8 cellular contexts compared by ENCODE assay signal in the genomic region with DNA sequence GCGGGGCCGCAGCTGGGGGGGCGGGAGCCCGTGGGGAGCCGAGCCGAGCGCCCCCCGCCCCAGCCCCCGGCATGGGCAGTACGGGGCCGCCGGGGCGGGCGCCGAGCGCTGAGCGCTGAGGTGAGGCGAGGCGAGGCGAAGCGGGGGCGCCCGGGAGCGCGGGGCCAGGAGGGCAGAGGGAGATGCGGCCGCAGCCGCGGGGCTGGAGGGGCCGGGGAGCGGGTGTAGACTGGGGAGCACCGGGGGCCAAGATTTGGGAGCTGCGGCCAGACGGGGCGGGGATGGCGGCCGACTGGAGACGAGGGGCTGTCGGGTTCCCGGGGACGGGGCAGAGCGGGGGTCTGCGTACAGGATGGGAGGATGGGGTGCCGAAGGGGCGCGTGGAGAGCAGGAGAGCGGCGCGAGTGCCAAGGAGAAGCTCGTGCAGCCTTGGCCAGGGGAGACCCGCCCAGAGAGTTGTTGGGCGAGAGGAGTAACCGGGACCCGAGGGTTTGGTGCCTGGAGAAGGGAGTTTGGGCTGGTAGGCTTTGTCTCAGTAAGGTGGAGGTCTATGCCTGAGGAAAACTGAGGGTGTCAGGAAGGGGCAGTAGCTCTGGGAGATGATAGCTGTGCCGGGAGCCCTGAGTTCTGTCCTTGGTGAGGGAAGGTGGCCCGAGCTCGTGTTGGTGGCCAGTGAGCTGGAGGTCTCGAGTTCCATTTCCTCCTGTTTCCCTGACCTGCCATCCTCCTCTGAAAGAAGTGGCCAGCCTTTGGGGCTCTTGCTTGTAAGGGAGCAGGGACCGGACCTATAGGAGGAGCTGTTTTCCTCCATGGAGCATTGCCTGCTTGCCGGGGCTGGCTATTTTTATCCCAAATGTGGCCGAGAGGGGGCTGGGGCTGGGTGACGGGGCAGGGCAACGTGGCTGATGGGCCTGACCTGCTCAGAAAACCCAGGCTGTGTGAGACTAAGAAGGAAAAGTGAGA. TPM values are rescaled to one million over a fixed set of nuclear protein-coding genes. Genes with fewer than 3 reads are reported as not detected.
DNase-seq lines count a peak whose midpoint lies in the region; ATAC-seq and TF ChIP-seq lines count a peak whose summit lies in the region.

No MANE protein-coding gene starts in this region.

- peaks cover 4% of the 10 kb centered on the region; the same call in 1 of the 2 replicates for H3K36me3 Mint-ChIP-seq in HFFc6 (ENCODE audit: low read depth)

- peak; percentile 45 for ATAC-seq in RWPE2 (ENCODE audit: low read depth)
- ATAC-seq in GM18502 (IDR thresholded peaks at IDR 0.05; ENCODE audit: poor library complexity, unreplicated experiment): no peak
- ATAC-seq in HG03097 (IDR thresholded peaks at IDR 0.05; ENCODE audit: low FRiP score, unreplicated experiment): no peak

- WGBS in mammary epithelial cell (ENCODE audit: low coverage, missing lambda C conversion rate): 18% methylated on average over 4 of the region's 63 CpGs

- CTCF ChIA-PET in mammary epithelial cell (lab: Charles Lee; ENCODE audit: low non-redundant PET): interaction anchor here (0.6 kb wide), 1 partner anchor 142 kb away, joined by 3 read pairs; no protein-coding TSS in a partner anchor

- BruUV-seq in mammary epithelial cell (replicated peaks; lab: Mats Ljungman, UMichigan): no TSS peak

- H3K79me2 ChIP-seq in mammary epithelial cell (ENCODE audit: insufficient read depth, low read length): no peaks in the 10 kb centered on the region

- H3K9me3 ChIP-seq in RWPE2 (ENCODE audit: severe bottlenecking): no peaks in the 10 kb centered on the region
- no peaks in the 10 kb centered on the region for H3K9me3 ChIP-seq in mammary epithelial cell (replicated peaks; ENCODE audit: insufficient read depth, low read length)
- no peaks in the 10 kb centered on the region for H3K9me3 ChIP-seq in iPS-15b (ENCODE audit: control insufficient read depth, insufficient read depth, low read length)

- peak overlapping the region; percentile 98 for H3K27ac Mint-ChIP-seq in HFFc6

- H3K27ac ChIP-seq in RWPE2 (ENCODE audit: poor library complexity, severe bottlenecking) (peak overlapping the region; percentile 69), mammary epithelial cell (ENCODE audit: insufficient read depth, low read depth, low read length) (no peak overlapping the region)

- H3K9ac ChIP-seq in mammary epithelial cell (ENCODE audit: insufficient read depth, low read length) (no peak overlapping the region), iPS-15b (ENCODE audit: low read depth, low read length) (peak overlapping the region; percentile 76)

- dilution Hi-C loops in mammary epithelial cell (cut with HindIII; ENCODE audit: low sequenced_read_pairs): no loop called here

- in situ Hi-C loops in mammary epithelial cell (cut with MboI; ENCODE audit: low sequenced_read_pairs in 2 of 2): no loop called here

- peak overlapping the region; percentile 83 for H2AFZ ChIP-seq in mammary epithelial cell (ENCODE audit: low read depth, low read length)

- H3K4me1 ChIP-seq in RWPE2 (ENCODE audit: insufficient read depth, poor library complexity, severe bottlenecking) (peaks cover 24% of the 10 kb centered on the region), mammary epithelial cell (ENCODE audit: insufficient read depth, low read length) (peaks cover 29% of the 10 kb centered on the region), iPS-15b (ENCODE audit: control insufficient read depth, insufficient read depth, low read length) (peaks cover 30% of the 10 kb centered on the region)

- H3K27me3 Mint-ChIP-seq in HFFc6 (ENCODE audit: insufficient read depth): peaks cover 19% of the 10 kb centered on the region

- TF ChIP-seq CTCF in HFFc6 (IDR thresholded peaks at IDR 0.05) (peak; percentile 87), RWPE2 (IDR thresholded peaks at IDR 0.05; ENCODE audit: poor library complexity, severe bottlenecking) (peak; percentile 58), mammary epithelial cell (conservative IDR thresholded peaks at IDR 0.05 in 1 of 2, IDR thresholded peaks at IDR 0.05 in 1 of 2; ENCODE audit: extremely low read depth in 1 of 2, insufficient read depth in 1 of 2, low read depth in 1 of 2, low read length in 2 of 2) (peak; percentile 31 to 69)

- H3K36me3 ChIP-seq in RWPE2 (ENCODE audit: low read depth) (peaks cover 4% of the 10 kb centered on the region; the same call in 1 of the 2 replicates), mammary epithelial cell (ENCODE audit: insufficient read depth, low read length) (no peaks in the 10 kb centered on the region), iPS-15b (ENCODE audit: control insufficient read depth, insufficient read depth, low read length) (peaks cover 6% of the 10 kb centered on the region)

- no peaks in the 10 kb centered on the region for H3K9me3 Mint-ChIP-seq in HFFc6

- H3K27me3 ChIP-seq in RWPE2 (ENCODE audit: insufficient read depth, poor library complexity, severe bottlenecking) (no peaks in the 10 kb centered on the region), mammary epithelial cell (ENCODE audit: insufficient read depth, low read length) (no peaks in the 10 kb centered on the region), iPS-15b (ENCODE audit: control insufficient read depth, insufficient read depth, low read length) (no peaks in the 10 kb centered on the region)

- peak overlapping the region; percentile 92 for H3K4me2 ChIP-seq in mammary epithelial cell (ENCODE audit: insufficient read depth, low read depth, low read length)

- H3K4me3 ChIP-seq in RWPE2 (ENCODE audit: severe bottlenecking): peak overlapping the region; percentile 55
- H3K4me3 ChIP-seq in mammary epithelial cell (replicated peaks in 1 of 3; ENCODE audit: insufficient read depth in 1 of 3, low read depth in 2 of 3, low read length in 3 of 3): peak overlapping the region; percentile 48 to 63 (median 55)
- peak overlapping the region; percentile 98 for H3K4me3 ChIP-seq in iPS-15b (ENCODE audit: low read depth, low read length)

- H3K4me1 Mint-ChIP-seq in HFFc6 (ENCODE audit: low read depth): peaks cover 39% of the 10 kb centered on the region

- DNase-seq in DMS114 treated with DMSO at 0.1 percent for 48 hours (lab: John Stamatoyannopoulos, UW; ENCODE audit: unreplicated experiment): peak; percentile 71
- DNase-seq in HFFc6: peak; percentile 94
- no peak for DNase-seq in RWPE2 (ENCODE audit: low spot score)
- peak; percentile 35 for DNase-seq in mammary epithelial cell
- DNase-seq in retina: peak; percentile 73

- peak overlapping the region; percentile 97 for H3K4me3 Mint-ChIP-seq in HFFc6

- intact Hi-C loops in mammary epithelial cell (cut with micrococcal nuclease): loop anchor here (2.0 to 10.0 kb wide), 4 partner anchors 53 to 651 kb away; a partner anchor contains a TSS

- no peaks in the 10 kb centered on the region for H4K20me1 ChIP-seq in mammary epithelial cell (ENCODE audit: insufficient read depth, low read length)

RNA-seq across cellular contexts. Expression of a gene that starts 0.5 kb away (rescaled TPM):
- total RNA-seq in HFFc6 (2021; fragmentation: NEBNext Ultra II Directional; extraction: Animal tissue kit (Norgen Biotek cat#: 25700)): 100 to 1,000 TPM in 4 of 6 experiments, 10 to 100 TPM in 2; 91.3 to 119 (median 107) TPM
- 10 to 100 TPM; 11.5 TPM for total RNA-seq in mammary epithelial cell
- 9.3 TPM for polyA plus RNA-seq in mammary epithelial cell
- 5.8 TPM for polyA minus RNA-seq in mammary epithelial cell

RNA-seq across cellular contexts. Expression of a gene that starts 5.0 kb away (rescaled TPM):
- not detected for total RNA-seq in HFFc6 (2021; fragmentation: NEBNext Ultra II Directional; extraction: Animal tissue kit (Norgen Biotek cat#: 25700))
- total RNA-seq in mammary epithelial cell: not detected
- not detected for polyA plus RNA-seq in mammary epithelial cell
- not detected for polyA minus RNA-seq in mammary epithelial cell

RNA-seq across cellular contexts. Expression of a gene that starts 53.4 kb away (rescaled TPM):
- 100 to 1,000 TPM; 107 to 119 (median 110) TPM for total RNA-seq in HFFc6 (2021; fragmentation: NEBNext Ultra II Directional; extraction: Animal tissue kit (Norgen Biotek cat#: 25700))
- 100 to 1,000 TPM; 135 to 174 TPM for total RNA-seq in mammary epithelial cell
- 114 TPM for polyA plus RNA-seq in mammary epithelial cell
- 99.8 TPM for polyA minus RNA-seq in mammary epithelial cell

Comparison
In these comparisons a context has a peak if more than half of its experiments do, and no peak if none do; other contexts are left out.
1. RNA of a gene that starts 0.5 kb away (total RNA-seq): 91.3 to 119 TPM in HFFc6; 11.5 TPM in mammary epithelial cell; every median in the first group is over 4 times any median in the second.
2. Peak in every context shown above with its lines, with median percentiles within 50 percentile points of each other: CTCF ChIP-seq and H3K4me3 ChIP-seq.